Comparison of ENCODE assay signal across 8 cellular contexts in the genomic region with DNA sequence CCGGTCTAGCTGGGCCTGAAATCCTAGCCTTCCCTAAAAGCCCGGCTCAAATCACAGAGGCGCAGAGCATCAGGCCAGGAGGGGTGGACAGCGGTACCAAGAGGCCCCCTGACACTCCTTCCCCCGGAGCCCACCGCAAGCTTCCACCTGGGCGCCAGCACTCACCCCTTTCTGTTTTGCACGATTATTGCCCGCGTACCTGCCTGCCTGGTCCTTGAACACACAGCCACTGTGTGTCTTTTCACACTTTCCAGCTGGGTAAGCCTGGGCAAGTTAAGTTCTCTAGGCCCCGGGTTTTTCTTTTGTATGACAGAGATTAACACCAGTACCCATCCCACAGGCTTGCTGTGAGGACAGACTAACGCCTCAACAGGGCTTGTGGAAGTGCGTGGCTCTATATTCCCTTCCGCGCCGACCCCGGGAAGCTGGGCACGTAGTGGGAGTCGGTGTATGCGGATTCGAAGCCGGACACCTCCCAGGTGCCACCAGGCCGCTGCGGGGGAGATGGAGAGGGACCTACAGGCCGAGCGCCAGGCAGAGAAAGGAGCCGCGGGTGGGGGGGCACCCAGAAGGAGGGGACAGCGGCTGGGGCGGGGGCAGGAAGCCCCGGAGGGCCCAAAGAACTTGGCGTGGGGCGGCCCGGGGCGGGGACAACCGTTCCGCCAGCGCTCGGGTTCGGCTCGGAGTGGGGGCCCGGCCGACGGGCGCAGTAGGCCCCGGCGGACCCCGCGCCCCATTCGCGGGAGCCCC. TPM values are rescaled to one million over a fixed set of nuclear protein-coding genes. Genes with fewer than 3 reads are reported as not detected.
DNase-seq lines count a peak whose midpoint lies in the region; ATAC-seq and TF ChIP-seq lines count a peak whose summit lies in the region.

No MANE protein-coding gene starts in this region.

- peaks cover 8% of the 10 kb centered on the region for H3K36me3 Mint-ChIP-seq in activated naive CD4-positive, alpha-beta T cell treated with anti-CD3 and anti-CD28 coated beads for 36 hours (ENCODE audit: low read depth)
- H3K36me3 Mint-ChIP-seq in glutamatergic neuron (ENCODE audit: unreplicated experiment) = no peaks in the 10 kb centered on the region

- TF ChIP-seq CTCF in glutamatergic neuron (IDR thresholded peaks at IDR 0.05; ENCODE audit: partially characterized antibody, unreplicated experiment) = no peak

- CTCF ChIA-PET in activated naive CD4-positive, alpha-beta T cell treated with anti-CD3 and anti-CD28 coated beads for 36 hours (lab: Charles Lee) = interaction anchor here (1.4 to 2.1 kb wide), 5 partner anchors 10 to 302 kb away, joined by 3 to 13 read pairs (median 6); partner anchors contain the start of gene ZNF783

- H3K27me3 Mint-ChIP-seq in activated naive CD4-positive, alpha-beta T cell treated with anti-CD3 and anti-CD28 coated beads for 36 hours (ENCODE audit: low read depth) = peaks cover 2% of the 10 kb centered on the region
- peaks cover 8% of the 10 kb centered on the region for H3K27me3 Mint-ChIP-seq in glutamatergic neuron (ENCODE audit: unreplicated experiment)

- peak overlapping the region; percentile 93 for H3K4me3 Mint-ChIP-seq in activated naive CD4-positive, alpha-beta T cell treated with anti-CD3 and anti-CD28 coated beads for 36 hours
- H3K4me3 Mint-ChIP-seq in glutamatergic neuron (ENCODE audit: unreplicated experiment) = peak overlapping the region; percentile 98

- peaks cover 28% of the 10 kb centered on the region for H3K4me1 Mint-ChIP-seq in activated naive CD4-positive, alpha-beta T cell treated with anti-CD3 and anti-CD28 coated beads for 36 hours (ENCODE audit: low read depth)
- H3K4me1 Mint-ChIP-seq in glutamatergic neuron (ENCODE audit: low read depth, unreplicated experiment) = peaks cover 4% of the 10 kb centered on the region

- H3K9me3 Mint-ChIP-seq in activated naive CD4-positive, alpha-beta T cell treated with anti-CD3 and anti-CD28 coated beads for 36 hours = no peaks in the 10 kb centered on the region
- peaks cover 4% of the 10 kb centered on the region for H3K9me3 Mint-ChIP-seq in glutamatergic neuron (ENCODE audit: unreplicated experiment)

- peak; percentile 25 for ATAC-seq in HG02973 (IDR thresholded peaks at IDR 0.05; ENCODE audit: unreplicated experiment)

- peak overlapping the region; percentile 90 for H3K27ac Mint-ChIP-seq in activated naive CD4-positive, alpha-beta T cell treated with anti-CD3 and anti-CD28 coated beads for 36 hours
- peak overlapping the region; percentile 86 for H3K27ac Mint-ChIP-seq in glutamatergic neuron (ENCODE audit: unreplicated experiment)

- intact Hi-C loops in activated naive CD4-positive, alpha-beta T cell treated with anti-CD3 and anti-CD28 coated beads for 36 hours (cut with micrococcal nuclease) = loop anchor here (1.0 to 5.0 kb wide), 11 partner anchors 37 to 371 kb away; partner anchors contain the start of genes ZNF212, ZNF398, ZNF425 and ZNF783

- peak; percentile 25 for DNase-seq in NCI-H510A treated with DMSO at 0.1 percent for 48 hours (lab: John Stamatoyannopoulos, UW)
- no peak for DNase-seq in NCI-H510A (lab: John Stamatoyannopoulos, UW)
- peak; percentile 50 for DNase-seq in RKO (ENCODE audit: low spot score)
- DNase-seq in activated naive CD4-positive, alpha-beta T cell treated with anti-CD3 and anti-CD28 coated beads for 36 hours = peak; percentile 49
- peak; percentile 54 for DNase-seq in glutamatergic neuron
- peak; percentile 21 for DNase-seq in pons (ENCODE audit: low spot score)
- no peak for DNase-seq in COLO829 (ENCODE audit: low spot score)

RNA-seq across cellular contexts. Expression of gene ZNF746, which starts 0.8 kb away (rescaled TPM):
- 10 to 100 TPM; 11.8 to 12.0 TPM for total RNA-seq in activated naive CD4-positive, alpha-beta T cell treated with anti-CD3 and anti-CD28 coated beads for 36 hours
- 22.8 TPM for total RNA-seq in glutamatergic neuron (ENCODE audit: unreplicated experiment)

RNA-seq across cellular contexts. Expression of gene ZNF777, which starts 36.0 kb away (rescaled TPM):
- 1 to 10 TPM; 8.7 to 9.7 TPM for total RNA-seq in activated naive CD4-positive, alpha-beta T cell treated with anti-CD3 and anti-CD28 coated beads for 36 hours
- 18.0 TPM for total RNA-seq in glutamatergic neuron (ENCODE audit: unreplicated experiment)

Comparison
In these comparisons a context has a peak if more than half of its experiments do, and no peak if none do; other contexts are left out.
1. DNase-seq: peak in NCI-H510A treated with DMSO at 0.1 percent for 48 hours (single experiment), RKO (single experiment), activated naive CD4-positive, alpha-beta T cell treated with anti-CD3 and anti-CD28 coated beads for 36 hours (single experiment), glutamatergic neuron (single experiment) and pons (single experiment); none in NCI-H510A (single experiment) and COLO829 (single experiment).